In the genomic region with DNA sequence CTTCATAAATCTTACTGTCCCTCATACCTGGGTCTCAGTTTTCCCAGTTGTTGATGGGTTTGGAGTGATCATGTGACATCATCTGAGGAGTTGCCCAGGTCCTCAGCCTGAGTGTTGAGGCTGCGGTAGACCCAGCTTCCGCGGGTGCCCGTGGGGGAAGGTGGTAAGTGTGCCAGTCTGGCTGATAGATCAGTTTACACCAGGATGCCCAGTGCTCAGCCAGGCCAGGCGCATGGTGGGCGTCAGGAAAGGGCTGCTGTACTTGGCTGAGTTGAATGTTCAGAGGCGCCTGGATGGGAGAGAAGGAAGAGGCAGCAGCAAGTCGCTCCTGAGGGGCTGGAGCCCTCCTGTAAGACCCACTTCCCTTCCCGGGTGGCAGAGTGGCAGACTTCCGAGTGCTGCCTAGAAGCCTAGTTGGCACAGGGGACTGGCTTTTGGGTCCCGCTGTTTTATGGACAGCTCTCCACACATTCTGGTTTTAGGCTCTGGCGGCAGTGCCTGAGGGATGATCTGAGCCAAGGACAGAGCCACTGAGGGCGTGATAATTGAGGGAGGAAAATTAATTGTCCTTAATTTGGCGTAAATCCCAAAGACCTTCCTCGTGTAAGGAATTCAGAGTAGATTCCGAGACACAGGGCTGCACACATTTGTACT, we compare ENCODE assay signal across 12 cellular contexts. TPM values are rescaled to one million over a fixed set of nuclear protein-coding genes. Genes with fewer than 3 reads are reported as not detected.
DNase-seq lines count a peak whose midpoint lies in the region; ATAC-seq lines count a peak whose summit lies in the region.
"Had no signal": no experiment of that assay in that cellular context is flagged by ENCODE, and none has a peak within 500 bp of the region (broad histone marks: within the 10 kb centered on the region; RNA-seq: fewer than 3 reads in every experiment).

No MANE protein-coding gene starts in this region.

- H3K9me3 Mint-ChIP-seq in activated CD4-positive, alpha-beta T cell treated with anti-CD3 and anti-CD28 coated beads for 36 hours (ENCODE audit: low read depth): no peaks in the 10 kb centered on the region
- no peaks in the 10 kb centered on the region for H3K9me3 Mint-ChIP-seq in activated CD8-positive, alpha-beta T cell treated with anti-CD3 and anti-CD28 coated beads, Interleukin-2, amount 10 ng/mL, durations not matched to agents 7 days and 5 days (ENCODE audit: insufficient read depth)
- no peaks in the 10 kb centered on the region for H3K9me3 Mint-ChIP-seq in immature natural killer cell
- H3K9me3 Mint-ChIP-seq: H9 had no signal

- H3K36me3 Mint-ChIP-seq in activated CD4-positive, alpha-beta T cell treated with anti-CD3 and anti-CD28 coated beads for 36 hours (ENCODE audit: low read depth): no peaks in the 10 kb centered on the region
- no peaks in the 10 kb centered on the region for H3K36me3 Mint-ChIP-seq in activated CD8-positive, alpha-beta T cell treated with anti-CD3 and anti-CD28 coated beads, Interleukin-2, amount 10 ng/mL, durations not matched to agents 7 days and 5 days (ENCODE audit: low read depth)
- no peaks in the 10 kb centered on the region for H3K36me3 Mint-ChIP-seq in immature natural killer cell

- ATAC-seq in activated CD4-positive, alpha-beta T cell treated with anti-CD3 and anti-CD28 coated beads for 36 hours: no peak
- ATAC-seq in activated CD8-positive, alpha-beta T cell treated with anti-CD3 and anti-CD28 coated beads, Interleukin-2, amount 10 ng/mL, durations not matched to agents 7 days and 5 days: no peak

- H3K4me3 Mint-ChIP-seq in activated CD4-positive, alpha-beta T cell treated with anti-CD3 and anti-CD28 coated beads for 36 hours: peak overlapping the region; percentile 62
- peak overlapping the region; percentile 62 for H3K4me3 Mint-ChIP-seq in activated CD8-positive, alpha-beta T cell treated with anti-CD3 and anti-CD28 coated beads, Interleukin-2, amount 10 ng/mL, durations not matched to agents 7 days and 5 days
- H3K4me3 Mint-ChIP-seq in immature natural killer cell: peak overlapping the region; percentile 38 to 71 (median 51)

- H3K27me3 Mint-ChIP-seq in activated CD4-positive, alpha-beta T cell treated with anti-CD3 and anti-CD28 coated beads for 36 hours: peaks cover 11% of the 10 kb centered on the region
- peaks cover 3% of the 10 kb centered on the region for H3K27me3 Mint-ChIP-seq in activated CD8-positive, alpha-beta T cell treated with anti-CD3 and anti-CD28 coated beads, Interleukin-2, amount 10 ng/mL, durations not matched to agents 7 days and 5 days (ENCODE audit: low read depth)
- H3K27me3 Mint-ChIP-seq in immature natural killer cell (ENCODE audit: low read depth in 3 of 3): peaks cover 0 to 8% (median 3%) of the 10 kb centered on the region in 3 donors

- H3K27me3 ChIP-seq in subcutaneous abdominal adipose tissue (ENCODE audit: control insufficient read depth in 5 of 5, insufficient read depth in 4 of 5, low read length in 5 of 5): no peaks in the 10 kb centered on the region
- H3K27me3 ChIP-seq: pancreas had no signal

- H3K27ac ChIP-seq in subcutaneous abdominal adipose tissue (ENCODE audit: low read depth, low read length): peak overlapping the region; percentile 60
- H3K27ac ChIP-seq: pancreas had no signal

- no peaks in the 10 kb centered on the region for H3K9me3 ChIP-seq in subcutaneous abdominal adipose tissue (ENCODE audit: control insufficient read depth in 5 of 5, low read length in 5 of 5)
- H3K9me3 ChIP-seq: pancreas had no signal

- peak overlapping the region in 3 of 5 donors; percentile 35 to 68 (median 55) for H3K4me3 ChIP-seq in subcutaneous abdominal adipose tissue (ENCODE audit: low read depth in 1 of 5, low read length in 5 of 5)

- no peaks in the 10 kb centered on the region for H3K4me1 Mint-ChIP-seq in activated CD4-positive, alpha-beta T cell treated with anti-CD3 and anti-CD28 coated beads for 36 hours
- H3K4me1 Mint-ChIP-seq in activated CD8-positive, alpha-beta T cell treated with anti-CD3 and anti-CD28 coated beads, Interleukin-2, amount 10 ng/mL, durations not matched to agents 7 days and 5 days (ENCODE audit: low read depth): peaks cover 11% of the 10 kb centered on the region
- H3K4me1 Mint-ChIP-seq in immature natural killer cell: peaks cover 0 to 5% of the 10 kb centered on the region in 2 donors

- CTCF ChIA-PET in activated CD4-positive, alpha-beta T cell treated with anti-CD3 and anti-CD28 coated beads for 36 hours (lab: Charles Lee): no interaction called here
- CTCF ChIA-PET in activated CD8-positive, alpha-beta T cell treated with anti-CD3 and anti-CD28 coated beads, Interleukin-2, amount 10 ng/mL, durations not matched to agents 7 days and 5 days (lab: Charles Lee): no interaction called here

- intact Hi-C loops in activated CD4-positive, alpha-beta T cell treated with anti-CD3 and anti-CD28 coated beads for 36 hours (cut with DNase I, micrococcal nuclease): no loop called here

- POLR2A ChIA-PET in activated CD4-positive, alpha-beta T cell treated with anti-CD3 and anti-CD28 coated beads for 36 hours (lab: Charles Lee): no interaction called here
- POLR2A ChIA-PET in activated CD8-positive, alpha-beta T cell treated with anti-CD3 and anti-CD28 coated beads, Interleukin-2, amount 10 ng/mL, durations not matched to agents 7 days and 5 days (lab: Charles Lee): no interaction called here

- no peak for DNase-seq in activated CD4-positive, alpha-beta T cell treated with anti-CD3 and anti-CD28 coated beads for 36 hours
- DNase-seq in activated CD4-positive, alpha-beta T cell treated with anti-CD3 and anti-CD28 coated beads, Interleukin-2, amount 50 U/mL, for 48 hours: no peak
- DNase-seq in activated CD8-positive, alpha-beta T cell treated with anti-CD3 and anti-CD28 coated beads, Interleukin-2, amount 10 ng/mL, durations not matched to agents 7 days and 5 days: no peak
- no peak for DNase-seq in immature natural killer cell
- DNase-seq in CD1c-positive myeloid dendritic cell (ENCODE audit: extremely low spot score): no peak
- DNase-seq in NCI-H82 treated with DMSO at 0.1 percent for 48 hours (lab: John Stamatoyannopoulos, UW; ENCODE audit: unreplicated experiment): no peak
- DNase-seq in HPDE6-E6E7 (ENCODE audit: extremely low spot score): no peak
- DNase-seq: NCI-H446 treated with DMSO at 0.1 percent for 48 hours, SHP77 had no signal

- no peak overlapping the region for H3K27ac Mint-ChIP-seq in activated CD4-positive, alpha-beta T cell treated with anti-CD3 and anti-CD28 coated beads for 36 hours
- no peak overlapping the region for H3K27ac Mint-ChIP-seq in activated CD8-positive, alpha-beta T cell treated with anti-CD3 and anti-CD28 coated beads, Interleukin-2, amount 10 ng/mL, durations not matched to agents 7 days and 5 days
- H3K27ac Mint-ChIP-seq in immature natural killer cell: no peak overlapping the region
- H3K27ac Mint-ChIP-seq: H9 had no signal

- H3K36me3 ChIP-seq in subcutaneous abdominal adipose tissue (ENCODE audit: control insufficient read depth in 5 of 5, insufficient read depth in 5 of 5, low read length in 5 of 5): peaks cover 0 to 22% (median 13%) of the 10 kb centered on the region in 5 donors
- H3K36me3 ChIP-seq: pancreas had no signal

- H3K4me1 ChIP-seq in subcutaneous abdominal adipose tissue (ENCODE audit: control insufficient read depth in 5 of 5, insufficient read depth in 5 of 5, low read length in 5 of 5): peaks cover 8 to 73% (median 52%) of the 10 kb centered on the region in 5 donors

- H3K9ac ChIP-seq in subcutaneous abdominal adipose tissue (ENCODE audit: low read length in 5 of 5): no peak overlapping the region

RNA-seq across cellular contexts. Expression of a gene that starts 35.8 kb away (rescaled TPM):
- total RNA-seq in activated CD4-positive, alpha-beta T cell treated with anti-CD3 and anti-CD28 coated beads for 36 hours: 1 to 10 TPM; 5.1 to 6.8 TPM
- under 1 TPM; 0.61 to 0.65 TPM for total RNA-seq in activated CD8-positive, alpha-beta T cell treated with anti-CD3 and anti-CD28 coated beads, Interleukin-2, amount 10 ng/mL, durations not matched to agents 7 days and 5 days
- polyA plus RNA-seq in immature natural killer cell: not detected
